Comparison of ENCODE assay signal across 1 cellular context in genomic region chr1:35930593-35931423, GRCh38.
TF ChIP-seq lines count a peak whose summit lies in the region.

Gene AGO3, plus strand, starts transcription at chr1:35931105. Its CDS starts 322 bp downstream, at chr1:35931427.

TF ChIP-seq in K562, 482 proteins besides CTCF, POLR2A, EP300 and RAD21 (continued from another document and continues in another):
- TF ChIP-seq, protein P1, sequence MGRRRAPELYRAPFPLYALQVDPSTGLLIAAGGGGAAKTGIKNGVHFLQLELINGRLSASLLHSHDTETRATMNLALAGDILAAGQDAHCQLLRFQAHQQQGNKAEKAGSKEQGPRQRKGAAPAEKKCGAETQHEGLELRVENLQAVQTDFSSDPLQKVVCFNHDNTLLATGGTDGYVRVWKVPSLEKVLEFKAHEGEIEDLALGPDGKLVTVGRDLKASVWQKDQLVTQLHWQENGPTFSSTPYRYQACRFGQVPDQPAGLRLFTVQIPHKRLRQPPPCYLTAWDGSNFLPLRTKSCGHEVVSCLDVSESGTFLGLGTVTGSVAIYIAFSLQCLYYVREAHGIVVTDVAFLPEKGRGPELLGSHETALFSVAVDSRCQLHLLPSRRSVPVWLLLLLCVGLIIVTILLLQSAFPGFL (CRISPR knock-in tag; IDR thresholded peaks at IDR 0.05), result no peak
- TF ChIP-seq PYGO2 (tag; IDR thresholded peaks at IDR 0.05), result no peak
- no peak for TF ChIP-seq NELFE (IDR thresholded peaks at IDR 0.05; ENCODE audit: insufficient read depth, insufficient read length)
- TF ChIP-seq, protein P2, sequence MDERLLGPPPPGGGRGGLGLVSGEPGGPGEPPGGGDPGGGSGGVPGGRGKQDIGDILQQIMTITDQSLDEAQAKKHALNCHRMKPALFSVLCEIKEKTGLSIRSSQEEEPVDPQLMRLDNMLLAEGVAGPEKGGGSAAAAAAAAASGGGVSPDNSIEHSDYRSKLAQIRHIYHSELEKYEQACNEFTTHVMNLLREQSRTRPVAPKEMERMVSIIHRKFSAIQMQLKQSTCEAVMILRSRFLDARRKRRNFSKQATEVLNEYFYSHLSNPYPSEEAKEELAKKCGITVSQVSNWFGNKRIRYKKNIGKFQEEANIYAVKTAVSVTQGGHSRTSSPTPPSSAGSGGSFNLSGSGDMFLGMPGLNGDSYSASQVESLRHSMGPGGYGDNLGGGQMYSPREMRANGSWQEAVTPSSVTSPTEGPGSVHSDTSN (CRISPR knock-in tag; IDR thresholded peaks at IDR 0.05; ENCODE audit: low read depth), result no peak
- TF ChIP-seq, protein P2 (tag; conservative IDR thresholded peaks at IDR 0.05; ENCODE audit: low read depth), result no peak
- peak; percentile 57 for TF ChIP-seq JUND (IDR thresholded peaks at IDR 0.05; ENCODE audit: borderline replicate concordance, low read depth, low read length)
- TF ChIP-seq JUND (tag; IDR thresholded peaks at IDR 0.05; ENCODE audit: borderline replicate concordance, low read depth, low read length), result peak; percentile 32; the same call in 1 of the 3 replicates
- TF ChIP-seq ZNF274 (IDR thresholded peaks at IDR 0.05; ENCODE audit: borderline replicate concordance, low read depth, low read length), result 0 out of 2 replicates have a peak, but pooled peaks have one; percentile 11
- TF ChIP-seq EHMT2 (IDR thresholded peaks at IDR 0.05), result no peak
- no peak for TF ChIP-seq MAFG (tag; conservative IDR thresholded peaks at IDR 0.05)
- peak; percentile 90 for TF ChIP-seq POLR2AphosphoS5 (IDR thresholded peaks at IDR 0.05; ENCODE audit: control insufficient read depth, insufficient read depth, low read depth, low read length)
- TF ChIP-seq ZBTB17 (CRISPR knock-in tag; IDR thresholded peaks at IDR 0.05), result peak; percentile 91
- no peak for TF ChIP-seq NFIX (CRISPR knock-in tag; IDR thresholded peaks at IDR 0.05; ENCODE audit: low read depth)
- no peak for TF ChIP-seq PATZ1 (CRISPR knock-in tag; IDR thresholded peaks at IDR 0.05; ENCODE audit: borderline replicate concordance)
- TF ChIP-seq, protein P3, sequence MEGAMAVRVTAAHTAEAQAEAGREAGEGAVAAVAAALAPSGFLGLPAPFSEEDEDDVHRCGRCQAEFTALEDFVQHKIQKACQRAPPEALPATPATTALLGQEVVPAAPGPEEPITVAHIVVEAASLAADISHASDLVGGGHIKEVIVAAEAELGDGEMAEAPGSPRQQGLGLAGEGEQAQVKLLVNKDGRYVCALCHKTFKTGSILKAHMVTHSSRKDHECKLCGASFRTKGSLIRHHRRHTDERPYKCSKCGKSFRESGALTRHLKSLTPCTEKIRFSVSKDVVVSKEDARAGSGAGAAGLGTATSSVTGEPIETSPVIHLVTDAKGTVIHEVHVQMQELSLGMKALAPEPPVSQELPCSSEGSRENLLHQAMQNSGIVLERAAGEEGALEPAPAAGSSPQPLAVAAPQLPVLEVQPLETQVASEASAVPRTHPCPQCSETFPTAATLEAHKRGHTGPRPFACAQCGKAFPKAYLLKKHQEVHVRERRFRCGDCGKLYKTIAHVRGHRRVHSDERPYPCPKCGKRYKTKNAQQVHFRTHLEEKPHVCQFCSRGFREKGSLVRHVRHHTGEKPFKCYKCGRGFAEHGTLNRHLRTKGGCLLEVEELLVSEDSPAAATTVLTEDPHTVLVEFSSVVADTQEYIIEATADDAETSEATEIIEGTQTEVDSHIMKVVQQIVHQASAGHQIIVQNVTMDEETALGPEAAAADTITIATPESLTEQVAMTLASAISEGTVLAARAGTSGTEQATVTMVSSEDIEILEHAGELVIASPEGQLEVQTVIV (CRISPR knock-in tag; IDR thresholded peaks at IDR 0.05; ENCODE audit: borderline replicate concordance), result peak; percentile 76; the same call in 1 of the 2 replicates
- peak; percentile 92 for TF ChIP-seq THAP7 (CRISPR knock-in tag; IDR thresholded peaks at IDR 0.05)
- TF ChIP-seq, protein P4, sequence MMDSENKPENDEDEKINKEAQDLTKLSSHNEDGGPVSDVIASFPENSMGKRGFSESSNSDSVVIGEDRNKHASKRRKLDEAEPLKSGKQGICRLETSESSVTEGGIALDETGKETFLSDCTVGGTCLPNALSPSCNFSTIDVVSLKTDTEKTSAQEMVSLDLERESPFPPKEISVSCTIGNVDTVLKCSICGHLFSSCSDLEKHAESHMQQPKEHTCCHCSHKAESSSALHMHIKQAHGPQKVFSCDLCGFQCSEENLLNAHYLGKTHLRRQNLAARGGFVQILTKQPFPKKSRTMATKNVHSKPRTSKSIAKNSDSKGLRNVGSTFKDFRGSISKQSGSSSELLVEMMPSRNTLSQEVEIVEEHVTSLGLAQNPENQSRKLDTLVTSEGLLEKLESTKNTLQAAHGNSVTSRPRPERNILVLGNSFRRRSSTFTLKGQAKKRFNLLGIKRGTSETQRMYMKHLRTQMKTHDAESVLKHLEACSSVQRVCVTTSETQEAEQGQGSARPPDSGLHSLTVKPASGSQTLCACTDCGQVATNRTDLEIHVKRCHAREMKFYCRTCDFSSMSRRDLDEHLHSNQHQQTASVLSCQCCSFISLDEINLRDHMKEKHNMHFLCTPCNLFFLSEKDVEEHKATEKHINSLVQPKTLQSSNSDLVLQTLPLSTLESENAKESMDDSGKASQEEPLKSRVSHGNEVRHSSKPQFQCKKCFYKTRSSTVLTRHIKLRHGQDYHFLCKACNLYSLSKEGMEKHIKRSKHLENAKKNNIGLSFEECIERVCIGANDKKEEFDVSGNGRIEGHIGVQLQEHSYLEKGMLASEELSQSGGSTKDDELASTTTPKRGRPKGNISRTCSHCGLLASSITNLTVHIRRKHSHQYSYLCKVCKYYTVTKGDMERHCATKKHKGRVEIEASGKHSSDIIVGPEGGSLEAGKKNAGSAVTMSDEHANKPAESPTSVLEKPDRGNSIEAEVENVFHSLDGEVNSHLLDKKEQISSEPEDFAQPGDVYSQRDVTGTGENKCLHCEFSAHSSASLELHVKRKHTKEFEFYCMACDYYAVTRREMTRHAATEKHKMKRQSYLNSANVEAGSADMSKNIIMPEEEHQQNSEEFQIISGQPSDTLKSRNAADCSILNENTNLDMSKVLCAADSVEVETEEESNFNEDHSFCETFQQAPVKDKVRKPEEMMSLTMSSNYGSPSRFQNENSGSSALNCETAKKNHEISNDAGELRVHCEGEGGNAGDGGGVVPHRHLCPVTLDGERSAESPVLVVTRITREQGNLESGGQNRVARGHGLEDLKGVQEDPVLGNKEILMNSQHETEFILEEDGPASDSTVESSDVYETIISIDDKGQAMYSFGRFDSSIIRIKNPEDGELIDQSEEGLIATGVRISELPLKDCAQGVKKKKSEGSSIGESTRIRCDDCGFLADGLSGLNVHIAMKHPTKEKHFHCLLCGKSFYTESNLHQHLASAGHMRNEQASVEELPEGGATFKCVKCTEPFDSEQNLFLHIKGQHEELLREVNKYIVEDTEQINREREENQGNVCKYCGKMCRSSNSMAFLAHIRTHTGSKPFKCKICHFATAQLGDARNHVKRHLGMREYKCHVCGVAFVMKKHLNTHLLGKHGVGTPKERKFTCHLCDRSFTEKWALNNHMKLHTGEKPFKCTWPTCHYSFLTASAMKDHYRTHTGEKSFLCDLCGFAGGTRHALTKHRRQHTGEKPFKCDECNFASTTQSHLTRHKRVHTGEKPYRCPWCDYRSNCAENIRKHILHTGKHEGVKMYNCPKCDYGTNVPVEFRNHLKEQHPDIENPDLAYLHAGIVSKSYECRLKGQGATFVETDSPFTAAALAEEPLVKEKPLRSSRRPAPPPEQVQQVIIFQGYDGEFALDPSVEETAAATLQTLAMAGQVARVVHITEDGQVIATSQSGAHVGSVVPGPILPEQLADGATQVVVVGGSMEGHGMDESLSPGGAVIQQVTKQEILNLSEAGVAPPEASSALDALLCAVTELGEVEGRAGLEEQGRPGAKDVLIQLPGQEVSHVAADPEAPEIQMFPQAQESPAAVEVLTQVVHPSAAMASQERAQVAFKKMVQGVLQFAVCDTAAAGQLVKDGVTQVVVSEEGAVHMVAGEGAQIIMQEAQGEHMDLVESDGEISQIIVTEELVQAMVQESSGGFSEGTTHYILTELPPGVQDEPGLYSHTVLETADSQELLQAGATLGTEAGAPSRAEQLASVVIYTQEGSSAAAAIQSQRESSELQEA (IDR thresholded peaks at IDR 0.05; ENCODE audit: low read depth), result no peak
- TF ChIP-seq ZNF232 (CRISPR knock-in tag; IDR thresholded peaks at IDR 0.05), result peak; percentile 70; the same call in 1 of the 2 replicates
- TF ChIP-seq SRSF9 (IDR thresholded peaks at IDR 0.05; ENCODE audit: borderline replicate concordance, low read depth, low read length), result no peak
- peak; percentile 82 for TF ChIP-seq MYC (IDR thresholded peaks at IDR 0.05; ENCODE audit: low read depth, low read length)
- TF ChIP-seq MYC (CRISPR knock-in tag; IDR thresholded peaks at IDR 0.05; ENCODE audit: borderline replicate concordance, low read depth), result no peak; the same call in 1 of the 2 replicates
- TF ChIP-seq GTF2F1 (IDR thresholded peaks at IDR 0.05; ENCODE audit: low read depth, low read length), result no peak; the same call in 1 of the 2 replicates
- no peak for TF ChIP-seq MTF1 (CRISPR knock-in tag; IDR thresholded peaks at IDR 0.05; ENCODE audit: borderline replicate concordance)
- TF ChIP-seq PHB (CRISPR knock-in tag; IDR thresholded peaks at IDR 0.05), result 0 out of 2 replicates have a peak, but pooled peaks have one; percentile 84
- TF ChIP-seq BACH1 (tag; IDR thresholded peaks at IDR 0.05), result no peak
- TF ChIP-seq, protein P5, sequence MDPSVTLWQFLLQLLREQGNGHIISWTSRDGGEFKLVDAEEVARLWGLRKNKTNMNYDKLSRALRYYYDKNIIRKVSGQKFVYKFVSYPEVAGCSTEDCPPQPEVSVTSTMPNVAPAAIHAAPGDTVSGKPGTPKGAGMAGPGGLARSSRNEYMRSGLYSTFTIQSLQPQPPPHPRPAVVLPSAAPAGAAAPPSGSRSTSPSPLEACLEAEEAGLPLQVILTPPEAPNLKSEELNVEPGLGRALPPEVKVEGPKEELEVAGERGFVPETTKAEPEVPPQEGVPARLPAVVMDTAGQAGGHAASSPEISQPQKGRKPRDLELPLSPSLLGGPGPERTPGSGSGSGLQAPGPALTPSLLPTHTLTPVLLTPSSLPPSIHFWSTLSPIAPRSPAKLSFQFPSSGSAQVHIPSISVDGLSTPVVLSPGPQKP (CRISPR knock-in tag; IDR thresholded peaks at IDR 0.05), result peak; percentile 59; the same call in 1 of the 2 replicates
- TF ChIP-seq ZNF3 (CRISPR knock-in tag; IDR thresholded peaks at IDR 0.05), result no peak
- no peak for TF ChIP-seq ZNF707 (CRISPR knock-in tag; conservative IDR thresholded peaks at IDR 0.05)
- TF ChIP-seq RNF2 (IDR thresholded peaks at IDR 0.05), result peak; percentile 67; the same call in 1 of the 2 replicates
- no peak for TF ChIP-seq ZKSCAN3 (CRISPR knock-in tag; IDR thresholded peaks at IDR 0.05)
- TF ChIP-seq POLR3A (IDR thresholded peaks at IDR 0.05; ENCODE audit: borderline replicate concordance, extremely low read depth, insufficient read depth, insufficient read length), result no peak
- TF ChIP-seq, protein P6, sequence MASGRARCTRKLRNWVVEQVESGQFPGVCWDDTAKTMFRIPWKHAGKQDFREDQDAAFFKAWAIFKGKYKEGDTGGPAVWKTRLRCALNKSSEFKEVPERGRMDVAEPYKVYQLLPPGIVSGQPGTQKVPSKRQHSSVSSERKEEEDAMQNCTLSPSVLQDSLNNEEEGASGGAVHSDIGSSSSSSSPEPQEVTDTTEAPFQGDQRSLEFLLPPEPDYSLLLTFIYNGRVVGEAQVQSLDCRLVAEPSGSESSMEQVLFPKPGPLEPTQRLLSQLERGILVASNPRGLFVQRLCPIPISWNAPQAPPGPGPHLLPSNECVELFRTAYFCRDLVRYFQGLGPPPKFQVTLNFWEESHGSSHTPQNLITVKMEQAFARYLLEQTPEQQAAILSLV (tag; IDR thresholded peaks at IDR 0.05), result no peak
- TF ChIP-seq TAF15 (IDR thresholded peaks at IDR 0.05; ENCODE audit: low read depth, low read length), result no peak
- no peak for TF ChIP-seq BRCA1 (IDR thresholded peaks at IDR 0.05)
- TF ChIP-seq BRCA1 (CRISPR knock-in tag; IDR thresholded peaks at IDR 0.05), result peak; percentile 26; the same call in 1 of the 2 replicates
- TF ChIP-seq MBD2 (IDR thresholded peaks at IDR 0.05; ENCODE audit: borderline replicate concordance, low read depth), result peak; percentile 75; the same call in 1 of the 2 replicates
- no peak for TF ChIP-seq ZNF324 (CRISPR knock-in tag; IDR thresholded peaks at IDR 0.05)
